Comparison of ENCODE assay signal across 10 cellular contexts in genomic region chr16:17343028-17343427, GRCh38.
DNase-seq lines count a peak whose midpoint lies in the region; ATAC-seq lines count a peak whose summit lies in the region.
"Had no signal": no experiment of that assay in that cellular context is flagged by ENCODE, and none has a peak within 500 bp of the region (broad histone marks: within the 10 kb centered on the region; RNA-seq: fewer than 3 reads in every experiment).

No MANE protein-coding gene starts in this region.

- H3K36me3 Mint-ChIP-seq in activated T-helper 2 cell treated with anti-CD3 and anti-CD28 coated beads, Interferon-gamma antibody, Interleukin-2, Interleukin-4, amounts not matched to agents 10 μg/mL and 5 μg/mL and 100 μg/mL, durations not matched to agents 14 hours and 24 hours and 36 hours (ENCODE audit: low read depth), result peaks cover 8% of the 10 kb centered on the region

- peaks cover 67% of the 10 kb centered on the region for H3K4me1 Mint-ChIP-seq in activated T-helper 2 cell treated with anti-CD3 and anti-CD28 coated beads, Interferon-gamma antibody, Interleukin-2, Interleukin-4, amounts not matched to agents 10 μg/mL and 5 μg/mL and 100 μg/mL, durations not matched to agents 14 hours and 24 hours and 36 hours (ENCODE audit: low read depth)

- DNase-seq in NK-92 treated with Interleukin-12 subunit alpha and Interleukin-12 subunit beta, amount 100 ng/mL, for 24 hours (lab: John Stamatoyannopoulos, UW), result peak; percentile 43
- DNase-seq in NK-92 (lab: John Stamatoyannopoulos, UW; ENCODE audit: unreplicated experiment), result no peak
- DNase-seq in NOMO-1 treated with dmso at 0.1 percent for 144 hours (lab: John Stamatoyannopoulos, UW; ENCODE audit: unreplicated experiment), result peak; percentile 94
- DNase-seq in activated T-helper 2 cell treated with anti-CD3 and anti-CD28 coated beads, Interferon-gamma antibody, Interleukin-2, Interleukin-4, amounts not matched to agents 10 μg/mL and 5 μg/mL and 100 μg/mL, durations not matched to agents 14 hours and 24 hours and 36 hours (ENCODE audit: low spot score), result peak; percentile 59
- DNase-seq in stimulated activated CD8-positive, alpha-beta memory T cell treated with anti-CD3 and anti-CD28 coated beads, Interleukin-2, amount 100 ng/mL, for 48 hours (ENCODE audit: low read depth in 2 of 2), result peak; percentile 23 to 27
- DNase-seq in NCI-H446 (lab: John Stamatoyannopoulos, UW), result no peak
- DNase-seq in inferior parietal cortex (ENCODE audit: extremely low spot score), result no peak
- DNase-seq: brain microvascular endothelial cell, upper lobe of right lung had no signal

- H3K4me3 Mint-ChIP-seq in activated T-helper 2 cell treated with anti-CD3 and anti-CD28 coated beads, Interferon-gamma antibody, Interleukin-2, Interleukin-4, amounts not matched to agents 10 μg/mL and 5 μg/mL and 100 μg/mL, durations not matched to agents 14 hours and 24 hours and 36 hours (ENCODE audit: low read depth), result peak overlapping the region; percentile 69

- no peak for ATAC-seq in GM21447 (IDR thresholded peaks at IDR 0.05; ENCODE audit: unreplicated experiment)

- intact Hi-C loops in activated T-helper 2 cell treated with anti-CD3 and anti-CD28 coated beads, Interferon-gamma antibody, Interleukin-2, Interleukin-4, amounts not matched to agents 10 μg/mL and 5 μg/mL and 100 μg/mL, durations not matched to agents 14 hours and 24 hours and 36 hours (cut with micrococcal nuclease), result loop anchor here (1.0 to 5.0 kb wide), 5 partner anchors 25 to 128 kb away; partner anchors contain the start of gene XYLT1

- no peaks in the 10 kb centered on the region for H3K27me3 Mint-ChIP-seq in activated T-helper 2 cell treated with anti-CD3 and anti-CD28 coated beads, Interferon-gamma antibody, Interleukin-2, Interleukin-4, amounts not matched to agents 10 μg/mL and 5 μg/mL and 100 μg/mL, durations not matched to agents 14 hours and 24 hours and 36 hours (ENCODE audit: low read depth)

- peak overlapping the region; percentile 93 for H3K27ac Mint-ChIP-seq in activated T-helper 2 cell treated with anti-CD3 and anti-CD28 coated beads, Interferon-gamma antibody, Interleukin-2, Interleukin-4, amounts not matched to agents 10 μg/mL and 5 μg/mL and 100 μg/mL, durations not matched to agents 14 hours and 24 hours and 36 hours

- H3K9me3 Mint-ChIP-seq in activated T-helper 2 cell treated with anti-CD3 and anti-CD28 coated beads, Interferon-gamma antibody, Interleukin-2, Interleukin-4, amounts not matched to agents 10 μg/mL and 5 μg/mL and 100 μg/mL, durations not matched to agents 14 hours and 24 hours and 36 hours, result no peaks in the 10 kb centered on the region

Comparison
In these comparisons a context has a peak if more than half of its experiments do, and no peak if none do; other contexts are left out.
1. DNase-seq: peak in NK-92 treated with Interleukin-12 subunit alpha and Interleukin-12 subunit beta, amount 100 ng/mL, for 24 hours (single experiment), NOMO-1 treated with dmso at 0.1 percent for 144 hours (single experiment), activated T-helper 2 cell treated with anti-CD3 and anti-CD28 coated beads, Interferon-gamma antibody, Interleukin-2, Interleukin-4, amounts not matched to agents 10 μg/mL and 5 μg/mL and 100 μg/mL, durations not matched to agents 14 hours and 24 hours and 36 hours (single experiment) and stimulated activated CD8-positive, alpha-beta memory T cell treated with anti-CD3 and anti-CD28 coated beads, Interleukin-2, amount 100 ng/mL, for 48 hours (2 of 2); none in NK-92 (single experiment), NCI-H446 (0 of 2) and inferior parietal cortex (single experiment).